In the genomic region with DNA sequence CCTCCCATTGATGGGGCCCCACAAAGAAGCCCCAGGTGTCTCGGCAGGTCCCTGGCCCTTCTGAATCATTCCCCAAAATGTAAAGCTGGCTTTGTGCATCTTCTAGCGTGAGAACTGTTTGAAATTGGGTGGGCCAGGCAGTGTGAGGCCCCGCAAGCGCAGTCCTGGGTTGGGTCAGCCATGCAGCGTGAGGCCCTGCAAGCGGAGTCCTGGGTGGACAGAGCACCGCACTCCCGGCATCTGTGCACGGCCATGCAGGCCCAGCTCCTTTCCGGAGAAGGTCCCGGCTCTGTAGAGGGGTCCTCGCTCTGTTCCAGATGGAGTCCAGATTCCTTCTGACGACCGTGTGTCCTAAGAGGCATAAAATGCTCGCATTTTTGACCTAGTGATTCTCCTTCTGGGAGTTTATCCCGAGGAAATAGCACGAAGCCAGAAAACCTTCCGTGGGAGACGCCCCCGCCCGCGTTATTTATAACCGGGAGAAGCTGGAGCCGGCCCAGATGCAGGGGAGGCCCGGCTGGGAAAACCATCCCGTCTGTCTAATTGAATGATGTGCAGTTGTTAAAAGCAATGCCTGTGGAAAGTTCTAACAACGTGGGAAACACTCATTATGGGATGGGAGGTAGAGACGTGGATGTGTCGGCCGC, we compare ENCODE assay signal across 13 cellular contexts. TPM values are rescaled to one million over a fixed set of nuclear protein-coding genes. Genes with fewer than 3 reads are reported as not detected.
A peak's percentile ranks its signal among the peaks of the same experiment; 100 is the strongest.
DNase-seq lines count a peak whose midpoint lies in the region; ATAC-seq and TF ChIP-seq lines count a peak whose summit lies in the region.
"Had no signal": no experiment of that assay in that cellular context is flagged by ENCODE, and none has a peak within 500 bp of the region (broad histone marks: within the 10 kb centered on the region; RNA-seq: fewer than 3 reads in every experiment).

No MANE protein-coding gene starts in this region.

- H3K36me3 ChIP-seq in neuronal stem cell (replicated peaks in 1 of 2; ENCODE audit: control insufficient read depth in 2 of 2, insufficient read depth in 2 of 2, low read length in 2 of 2) (peaks cover 0 to 2% of the 10 kb centered on the region in 2 donors), tibial nerve (no peaks in the 10 kb centered on the region)

- peak overlapping the region; percentile 69 for H3K18ac ChIP-seq in neuronal stem cell (ENCODE audit: low read length)

- TF ChIP-seq EP300 in tibial nerve (IDR thresholded peaks at IDR 0.05), result no peak

- H3K9me3 ChIP-seq in neuronal stem cell (replicated peaks in 1 of 2; ENCODE audit: control insufficient read depth in 2 of 2, insufficient read depth in 1 of 2, low read depth in 1 of 2, low read length in 2 of 2) (peaks cover 8 to 9% of the 10 kb centered on the region in 2 donors), tibial nerve (no peaks in the 10 kb centered on the region)

- H3K4ac ChIP-seq in neuronal stem cell (ENCODE audit: low read length), result peak overlapping the region; percentile 56

- H2BK5ac ChIP-seq in neuronal stem cell (ENCODE audit: low read length), result peak overlapping the region; percentile 97

- no peak overlapping the region for H3K23ac ChIP-seq in neuronal stem cell (ENCODE audit: low read depth, low read length, poor library complexity)

- H3K79me1 ChIP-seq in neuronal stem cell (ENCODE audit: low read depth, low read length), result peaks cover 2% of the 10 kb centered on the region

- peak; percentile 94 for DNase-seq in amniotic epithelial cell (ENCODE audit: low read depth)
- peak in 39 of 42 donors; percentile 50 to 92 (median 79) for DNase-seq in head of caudate nucleus
- DNase-seq in neuronal stem cell (ENCODE audit: low spot score), result no peak
- DNase-seq in tibial nerve (ENCODE audit: low spot score in 2 of 2), result no peak
- no peak for DNase-seq in NCI-H82 treated with DMSO at 0.1 percent for 48 hours (lab: John Stamatoyannopoulos, UW; ENCODE audit: unreplicated experiment)
- no peak for DNase-seq in activated T-cell treated with anti-CD3 and anti-CD28 coated beads, Interleukin-2, amount 50 U/mL, for 1 hour
- DNase-seq: activated CD8-positive, alpha-beta memory T cell treated with anti-CD3 and anti-CD28 coated beads for 24 hours; activated naive CD8-positive, alpha-beta T cell treated with anti-CD3 and anti-CD28 coated beads, Interleukin-2, amount 50 U/mL, for 24 hours; DMS153; NCI-H1694 treated with DMSO at 0.1 percent for 48 hours; stimulated activated naive CD4-positive, alpha-beta T cell had no signal

- no peak overlapping the region for H3K27ac ChIP-seq in neuronal stem cell (replicated peaks; ENCODE audit: low read length)
- H3K27ac ChIP-seq in tibial nerve, result peak overlapping the region in 3 of 4 donors; percentile 68 to 81 (median 76)

- peak overlapping the region; percentile 97 for H2BK120ac ChIP-seq in neuronal stem cell (ENCODE audit: low read depth, low read length)

- ATAC-seq in HG02798 (IDR thresholded peaks at IDR 0.05; ENCODE audit: poor library complexity, unreplicated experiment) (no peak), GM18861 (IDR thresholded peaks at IDR 0.05; ENCODE audit: unreplicated experiment) (no peak)
- ATAC-seq: activated naive CD8-positive, alpha-beta T cell treated with anti-CD3 and anti-CD28 coated beads, Interleukin-2, amount 50 U/mL, for 24 hours had no signal

- H2BK15ac ChIP-seq in neuronal stem cell (ENCODE audit: low read length), result peak overlapping the region; percentile 100

- peak overlapping the region; percentile 14 for H3K14ac ChIP-seq in neuronal stem cell (ENCODE audit: low read length)

- peak overlapping the region; percentile 66 for H4K91ac ChIP-seq in neuronal stem cell (ENCODE audit: low read depth, low read length, poor library complexity)

- peak overlapping the region; percentile 98 for H2AK5ac ChIP-seq in neuronal stem cell (ENCODE audit: low read depth, low read length)

- intact Hi-C loops in head of caudate nucleus (cut with DNase I), result no loop called here

- H2AFZ ChIP-seq in neuronal stem cell (ENCODE audit: low read length), result no peak overlapping the region

- no peak for TF ChIP-seq CTCF in tibial nerve (IDR thresholded peaks at IDR 0.05)

- no peak overlapping the region for H3K9ac ChIP-seq in neuronal stem cell (ENCODE audit: low read depth, low read length, poor library complexity)

- no peak for TF ChIP-seq POLR2A in tibial nerve (IDR thresholded peaks at IDR 0.05)

- H3K4me1 ChIP-seq in neuronal stem cell (ENCODE audit: control insufficient read depth in 2 of 2, insufficient read depth in 1 of 2, low read depth in 1 of 2, low read length in 2 of 2) (peaks cover 46 to 54% of the 10 kb centered on the region in 2 donors), tibial nerve (peaks cover 8 to 77% (median 59%) of the 10 kb centered on the region in 4 donors)

- peak overlapping the region; percentile 23 for H4K8ac ChIP-seq in neuronal stem cell (ENCODE audit: low read depth, low read length)

- H2BK12ac ChIP-seq in neuronal stem cell (ENCODE audit: low read length), result peak overlapping the region; percentile 51

- WGBS in neuronal stem cell (ENCODE audit: extremely low coverage in 2 of 2, insufficient read length in 2 of 2, insufficient replicate concordance in 1 of 2), 2 donors, result no CpG with 5 or more reads among the region's 30 CpGs
- 46 to 47% methylated on average over 30 of the region's 30 CpGs for WGBS in tibial nerve, 2 donors

- no peak overlapping the region for H3K4me2 ChIP-seq in neuronal stem cell (ENCODE audit: insufficient read depth, low read length, poor library complexity, severe bottlenecking)

- H3K27me3 ChIP-seq in neuronal stem cell (ENCODE audit: control insufficient read depth in 3 of 3, insufficient read depth in 3 of 3, low read depth in 1 of 3, low read length in 3 of 3) (no peaks in the 10 kb centered on the region), tibial nerve (no peaks in the 10 kb centered on the region)

- H3K4me3 ChIP-seq in neuronal stem cell (ENCODE audit: low read length in 2 of 2), result no peak overlapping the region
- no peak overlapping the region for H3K4me3 ChIP-seq in tibial nerve

RNA-seq across cellular contexts. Expression of gene NOTCH1, which starts 19.4 kb away (rescaled TPM):
- 32.9 TPM for polyA plus RNA-seq in neuronal stem cell (2013, experiment 1 of 2)
- 33.2 TPM for polyA plus RNA-seq in neuronal stem cell (2013, experiment 2 of 2)
- 10 to 100 TPM; 29.3 to 65.4 (median 41.5) TPM for total RNA-seq in tibial nerve

Comparison
In these comparisons a context has a peak if more than half of its experiments do, and no peak if none do; other contexts are left out.
1. DNase-seq: peak in amniotic epithelial cell (single experiment) and head of caudate nucleus (39 of 42); none in neuronal stem cell (single experiment), tibial nerve (0 of 2), NCI-H82 treated with DMSO at 0.1 percent for 48 hours (single experiment) and activated T-cell treated with anti-CD3 and anti-CD28 coated beads, Interleukin-2, amount 50 U/mL, for 1 hour (single experiment).